Comparison of ENCODE assay signal across 1 cellular context in the genomic region with DNA sequence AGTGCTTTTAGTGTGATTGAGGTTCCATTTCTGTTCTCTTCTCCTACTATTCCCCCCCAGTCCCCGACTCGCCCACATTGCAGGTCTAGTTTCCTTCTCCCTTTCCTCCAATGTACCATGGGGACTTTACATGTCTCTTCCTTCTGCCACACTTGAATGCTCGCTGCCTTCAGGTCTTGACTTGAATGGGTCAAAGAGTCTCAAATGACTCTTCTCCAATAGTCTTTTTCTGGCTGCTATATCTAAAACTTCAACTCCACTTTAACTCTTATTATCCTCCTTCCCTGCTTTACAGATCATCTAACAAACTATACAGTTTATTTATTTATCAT.
TF ChIP-seq lines count a peak whose summit lies in the region.

No MANE protein-coding gene starts in this region.

TF ChIP-seq in K562, 482 proteins besides CTCF, POLR2A, EP300 and RAD21 (continued from another document):
- TF ChIP-seq, protein P1, sequence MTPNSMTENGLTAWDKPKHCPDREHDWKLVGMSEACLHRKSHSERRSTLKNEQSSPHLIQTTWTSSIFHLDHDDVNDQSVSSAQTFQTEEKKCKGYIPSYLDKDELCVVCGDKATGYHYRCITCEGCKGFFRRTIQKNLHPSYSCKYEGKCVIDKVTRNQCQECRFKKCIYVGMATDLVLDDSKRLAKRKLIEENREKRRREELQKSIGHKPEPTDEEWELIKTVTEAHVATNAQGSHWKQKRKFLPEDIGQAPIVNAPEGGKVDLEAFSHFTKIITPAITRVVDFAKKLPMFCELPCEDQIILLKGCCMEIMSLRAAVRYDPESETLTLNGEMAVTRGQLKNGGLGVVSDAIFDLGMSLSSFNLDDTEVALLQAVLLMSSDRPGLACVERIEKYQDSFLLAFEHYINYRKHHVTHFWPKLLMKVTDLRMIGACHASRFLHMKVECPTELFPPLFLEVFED (CRISPR knock-in tag; conservative IDR thresholded peaks at IDR 0.05): no peak
